Comparison of ENCODE assay signal across 18 cellular contexts in the genomic region with DNA sequence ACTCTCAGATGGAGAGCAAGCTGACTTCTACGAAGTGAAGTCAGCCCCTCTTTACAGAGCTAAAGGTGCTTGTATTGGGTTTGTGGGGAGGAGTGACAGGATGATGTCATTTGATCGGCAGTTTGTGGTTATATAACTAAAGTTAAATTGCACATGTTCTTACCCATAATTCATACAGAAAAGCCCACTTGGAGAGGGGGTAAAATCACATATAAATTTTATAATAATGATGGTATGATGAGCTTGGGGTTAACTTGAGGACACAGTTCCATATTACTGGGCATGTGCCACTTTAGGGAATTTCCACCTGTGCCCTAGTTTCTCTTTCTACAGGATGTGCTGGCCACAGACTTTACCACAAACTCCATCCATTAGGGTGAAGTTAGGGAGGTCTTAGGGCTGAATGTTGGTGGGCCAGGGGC.
A peak's percentile ranks its signal among the peaks of the same experiment; 100 is the strongest.
DNase-seq lines count a peak whose midpoint lies in the region; ATAC-seq and TF ChIP-seq lines count a peak whose summit lies in the region.
"Had no signal": no experiment of that assay in that cellular context is flagged by ENCODE, and none has a peak within 500 bp of the region (broad histone marks: within the 10 kb centered on the region; RNA-seq: fewer than 3 reads in every experiment).

No MANE protein-coding gene starts in this region.

- DNase-seq in glomerular visceral epithelial cell (ENCODE audit: extremely low spot score): peak; percentile 77
- DNase-seq in superior temporal gyrus (ENCODE audit: extremely low spot score): no peak
- DNase-seq: activated CD4-positive, CD25-positive, alpha-beta regulatory T cell; adrenal gland; AML-193; head of caudate nucleus; mammary epithelial cell; MV-4-11; naive B cell; NCI-H2081; NCI-H510A; posterior cingulate gyrus; SIG-M5 had no signal

- ATAC-seq in GM18519 (IDR thresholded peaks at IDR 0.05; ENCODE audit: low FRiP score, unreplicated experiment) (peak; percentile 73), GM21786 (IDR thresholded peaks at IDR 0.05; ENCODE audit: unreplicated experiment) (peak; percentile 55), HG03457 (IDR thresholded peaks at IDR 0.05; ENCODE audit: unreplicated experiment) (peak; percentile 83), SK-N-SH treated with all-trans-retinoic acid at 6 μM for 48 hours (no peak), HG03571 (IDR thresholded peaks at IDR 0.05; ENCODE audit: unreplicated experiment) (no peak)

TF ChIP-seq in SK-N-SH treated with all-trans-retinoic acid at 6 μM for 48 hours, 23 proteins besides CTCF, POLR2A, EP300 and RAD21:
- TF ChIP-seq ZFP30 (CRISPR knock-in tag; IDR thresholded peaks at IDR 0.05): no peak
- TF ChIP-seq TOX (CRISPR knock-in tag; IDR thresholded peaks at IDR 0.05; ENCODE audit: borderline replicate concordance): no peak
TF ChIP-seq in SK-N-SH treated with all-trans-retinoic acid at 6 μM for 48 hours: peak in this region for 0.

Comparison
In these comparisons a context has a peak if more than half of its experiments do, and no peak if none do; other contexts are left out.
1. ATAC-seq: peak in GM18519 (single experiment), GM21786 (single experiment) and HG03457 (single experiment); none in SK-N-SH treated with all-trans-retinoic acid at 6 μM for 48 hours (single experiment) and HG03571 (single experiment).